7 cellular contexts compared by ENCODE assay signal in genomic region chr2:165530-165929, GRCh38.
"Had no signal": no experiment of that assay in that cellular context is flagged by ENCODE, and none has a peak within 500 bp of the region (broad histone marks: within the 10 kb centered on the region; RNA-seq: fewer than 3 reads in every experiment).

No MANE protein-coding gene starts in this region.

- FAIRE-seq: HTR-8/SVneo had no signal

- H3K9ac ChIP-seq: GM23248 had no signal

- H2AFZ ChIP-seq: GM23248 had no signal

- DNase-seq: GM23248, GOT3, H7, HFFc6 had no signal

- ATAC-seq: HCT116 had no signal

- H3K9me3 ChIP-seq: HAP-1 had no signal

- H3K4me1 ChIP-seq: HAP-1 had no signal

- H3K4me3 ChIP-seq: GM23248, HAP-1 had no signal

- H3K36me3 ChIP-seq: HAP-1 had no signal

- H3K27ac ChIP-seq: GM23248 had no signal
